ENCODE assay signal across 1 cellular context in genomic region chrX:48697182-48697727, GRCh38.
TF ChIP-seq lines count a peak whose summit lies in the region.

No MANE protein-coding gene starts in this region.

TF ChIP-seq in GM23338, 12 proteins besides CTCF, POLR2A, EP300 and RAD21 (continued from another document):
- TF ChIP-seq, protein P1, sequence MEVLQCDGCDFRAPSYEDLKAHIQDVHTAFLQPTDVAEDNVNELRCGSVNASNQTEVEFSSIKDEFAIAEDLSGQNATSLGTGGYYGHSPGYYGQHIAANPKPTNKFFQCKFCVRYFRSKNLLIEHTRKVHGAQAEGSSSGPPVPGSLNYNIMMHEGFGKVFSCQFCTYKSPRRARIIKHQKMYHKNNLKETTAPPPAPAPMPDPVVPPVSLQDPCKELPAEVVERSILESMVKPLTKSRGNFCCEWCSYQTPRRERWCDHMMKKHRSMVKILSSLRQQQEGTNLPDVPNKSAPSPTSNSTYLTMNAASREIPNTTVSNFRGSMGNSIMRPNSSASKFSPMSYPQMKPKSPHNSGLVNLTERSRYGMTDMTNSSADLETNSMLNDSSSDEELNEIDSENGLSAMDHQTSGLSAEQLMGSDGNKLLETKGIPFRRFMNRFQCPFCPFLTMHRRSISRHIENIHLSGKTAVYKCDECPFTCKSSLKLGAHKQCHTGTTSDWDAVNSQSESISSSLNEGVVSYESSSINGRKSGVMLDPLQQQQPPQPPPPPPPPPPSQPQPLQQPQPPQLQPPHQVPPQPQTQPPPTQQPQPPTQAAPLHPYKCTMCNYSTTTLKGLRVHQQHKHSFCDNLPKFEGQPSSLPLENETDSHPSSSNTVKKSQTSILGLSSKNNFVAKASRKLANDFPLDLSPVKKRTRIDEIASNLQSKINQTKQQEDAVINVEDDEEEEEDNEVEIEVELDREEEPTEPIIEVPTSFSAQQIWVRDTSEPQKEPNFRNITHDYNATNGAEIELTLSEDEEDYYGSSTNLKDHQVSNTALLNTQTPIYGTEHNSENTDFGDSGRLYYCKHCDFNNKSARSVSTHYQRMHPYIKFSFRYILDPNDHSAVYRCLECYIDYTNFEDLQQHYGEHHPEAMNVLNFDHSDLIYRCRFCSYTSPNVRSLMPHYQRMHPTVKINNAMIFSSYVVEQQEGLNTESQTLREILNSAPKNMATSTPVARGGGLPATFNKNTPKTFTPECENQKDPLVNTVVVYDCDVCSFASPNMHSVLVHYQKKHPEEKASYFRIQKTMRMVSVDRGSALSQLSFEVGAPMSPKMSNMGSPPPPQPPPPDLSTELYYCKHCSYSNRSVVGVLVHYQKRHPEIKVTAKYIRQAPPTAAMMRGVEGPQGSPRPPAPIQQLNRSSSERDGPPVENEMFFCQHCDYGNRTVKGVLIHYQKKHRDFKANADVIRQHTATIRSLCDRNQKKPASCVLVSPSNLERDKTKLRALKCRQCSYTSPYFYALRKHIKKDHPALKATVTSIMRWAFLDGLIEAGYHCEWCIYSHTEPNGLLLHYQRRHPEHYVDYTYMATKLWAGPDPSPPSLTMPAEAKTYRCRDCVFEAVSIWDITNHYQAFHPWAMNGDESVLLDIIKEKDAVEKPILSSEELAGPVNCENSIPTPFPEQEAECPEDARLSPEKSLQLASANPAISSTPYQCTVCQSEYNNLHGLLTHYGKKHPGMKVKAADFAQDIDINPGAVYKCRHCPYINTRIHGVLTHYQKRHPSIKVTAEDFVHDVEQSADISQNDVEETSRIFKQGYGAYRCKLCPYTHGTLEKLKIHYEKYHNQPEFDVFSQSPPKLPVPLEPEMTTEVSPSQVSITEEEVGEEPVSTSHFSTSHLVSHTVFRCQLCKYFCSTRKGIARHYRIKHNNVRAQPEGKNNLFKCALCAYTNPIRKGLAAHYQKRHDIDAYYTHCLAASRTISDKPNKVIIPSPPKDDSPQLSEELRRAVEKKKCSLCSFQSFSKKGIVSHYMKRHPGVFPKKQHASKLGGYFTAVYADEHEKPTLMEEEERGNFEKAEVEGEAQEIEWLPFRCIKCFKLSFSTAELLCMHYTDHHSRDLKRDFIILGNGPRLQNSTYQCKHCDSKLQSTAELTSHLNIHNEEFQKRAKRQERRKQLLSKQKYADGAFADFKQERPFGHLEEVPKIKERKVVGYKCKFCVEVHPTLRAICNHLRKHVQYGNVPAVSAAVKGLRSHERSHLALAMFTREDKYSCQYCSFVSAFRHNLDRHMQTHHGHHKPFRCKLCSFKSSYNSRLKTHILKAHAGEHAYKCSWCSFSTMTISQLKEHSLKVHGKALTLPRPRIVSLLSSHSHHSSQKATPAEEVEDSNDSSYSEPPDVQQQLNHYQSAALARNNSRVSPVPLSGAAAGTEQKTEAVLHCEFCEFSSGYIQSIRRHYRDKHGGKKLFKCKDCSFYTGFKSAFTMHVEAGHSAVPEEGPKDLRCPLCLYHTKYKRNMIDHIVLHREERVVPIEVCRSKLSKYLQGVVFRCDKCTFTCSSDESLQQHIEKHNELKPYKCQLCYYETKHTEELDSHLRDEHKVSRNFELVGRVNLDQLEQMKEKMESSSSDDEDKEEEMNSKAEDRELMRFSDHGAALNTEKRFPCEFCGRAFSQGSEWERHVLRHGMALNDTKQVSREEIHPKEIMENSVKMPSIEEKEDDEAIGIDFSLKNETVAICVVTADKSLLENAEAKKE (CRISPR knock-in tag; IDR thresholded peaks at IDR 0.05) = no peak
- TF ChIP-seq EZH2phosphoT487 (IDR thresholded peaks at IDR 0.05; ENCODE audit: unreplicated experiment) = no peak
